8 cellular contexts compared by ENCODE assay signal in the genomic region with DNA sequence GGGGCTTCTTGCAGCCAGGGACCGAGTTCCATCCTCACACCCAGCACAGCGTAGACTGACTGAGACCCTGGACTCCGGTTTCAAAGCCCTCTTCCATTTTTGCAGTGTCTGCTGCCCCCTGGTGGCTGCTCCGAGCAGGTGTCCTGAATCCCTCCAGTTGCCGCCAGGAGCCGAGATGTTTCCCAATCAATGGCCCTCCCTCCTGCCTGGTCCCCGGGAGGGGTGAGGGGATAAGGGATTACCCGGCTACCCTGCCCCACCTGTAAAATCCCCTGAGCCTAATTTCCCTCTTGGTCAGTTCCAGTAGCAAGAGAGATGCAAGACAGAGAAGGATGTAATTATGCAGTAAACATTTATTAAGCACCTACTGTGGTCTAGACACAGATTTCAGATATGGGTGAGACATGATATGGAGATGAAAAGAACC. TPM values are rescaled to one million over a fixed set of nuclear protein-coding genes. Genes with fewer than 3 reads are reported as not detected.
DNase-seq lines count a peak whose midpoint lies in the region; ATAC-seq, FAIRE-seq and TF ChIP-seq lines count a peak whose summit lies in the region.

No MANE protein-coding gene starts in this region.

- ATAC-seq in RWPE2 (ENCODE audit: low read depth) (peak; percentile 74), GM21367 (IDR thresholded peaks at IDR 0.05; ENCODE audit: unreplicated experiment) (no peak)

- no peak overlapping the region for H3K27ac ChIP-seq in RWPE2 (ENCODE audit: poor library complexity, severe bottlenecking)
- no peak overlapping the region for H3K27ac ChIP-seq in ovary
- H3K27ac ChIP-seq in tibial artery, result no peak overlapping the region

- H3K4me3 ChIP-seq in RWPE2 (ENCODE audit: severe bottlenecking) (no peak overlapping the region), ovary (no peak overlapping the region), tibial artery (no peak overlapping the region)

- H3K9me3 ChIP-seq in RWPE2 (ENCODE audit: severe bottlenecking), result no peaks in the 10 kb centered on the region
- no peaks in the 10 kb centered on the region for H3K9me3 ChIP-seq in ovary
- no peaks in the 10 kb centered on the region for H3K9me3 ChIP-seq in tibial artery

- DNase-seq in D721Med (ENCODE audit: insufficient read length, low spot score) (peak; percentile 96), LHCN-M2 (ENCODE audit: low read depth) (peak; percentile 40), RWPE2 (ENCODE audit: low spot score) (peak; percentile 74), germinal center (ENCODE audit: low spot score) (peak; percentile 86), ovary (peak; percentile 40 to 78 (median 64)), tibial artery (peak; percentile 59 to 79)
- DNase-seq in activated gamma-delta T cell treated with anti-CD3 and anti-CD28 coated beads, Interleukin-2, amount 50 U/mL, for 16 hours (ENCODE audit: low read depth), result peak; percentile 66

- H3K27me3 ChIP-seq in RWPE2 (ENCODE audit: insufficient read depth, poor library complexity, severe bottlenecking) (no peaks in the 10 kb centered on the region), ovary (no peaks in the 10 kb centered on the region), tibial artery (peaks cover 0 to 31% of the 10 kb centered on the region in 2 donors)

- TF ChIP-seq CTCF in D721Med (IDR thresholded peaks at IDR 0.05; ENCODE audit: insufficient read depth, missing control alignments) (peak; percentile 93), RWPE2 (IDR thresholded peaks at IDR 0.05; ENCODE audit: poor library complexity, severe bottlenecking) (peak; percentile 96), ovary (IDR thresholded peaks at IDR 0.05) (peak; percentile 29 to 56 (median 50)), tibial artery (IDR thresholded peaks at IDR 0.05) (peak; percentile 80 to 85)

- WGBS in ovary, 3 donors, result 0 to 1% (median 0%) methylated on average over 8 of the region's 8 CpGs

- no peaks in the 10 kb centered on the region for H3K36me3 ChIP-seq in RWPE2 (ENCODE audit: low read depth)
- no peaks in the 10 kb centered on the region for H3K36me3 ChIP-seq in ovary
- no peaks in the 10 kb centered on the region for H3K36me3 ChIP-seq in tibial artery

- no peak for TF ChIP-seq EP300 in ovary (IDR thresholded peaks at IDR 0.05)

- FAIRE-seq in D721Med (lab: Jason Lieb, UNC), result no peak

- H3K4me1 ChIP-seq in RWPE2 (ENCODE audit: insufficient read depth, poor library complexity, severe bottlenecking) (no peaks in the 10 kb centered on the region), ovary (ENCODE audit: insufficient read depth) (no peaks in the 10 kb centered on the region), tibial artery (no peaks in the 10 kb centered on the region)

- intact Hi-C loops in ovary (cut with DNase I), result no loop called here
- intact Hi-C loops in tibial artery (cut with DNase I; ENCODE audit: low total_unique reads), result no loop called here

- no peak for TF ChIP-seq POLR2A in ovary (IDR thresholded peaks at IDR 0.05)

RNA-seq across cellular contexts. Expression of a gene that starts 55.0 kb away (rescaled TPM):
- total RNA-seq in LHCN-M2 (2014; rRNA removed) (14.5 and 19.7 TPM in 2 replicates), ovary (10 to 100 TPM in 5 of 7 donors, 1 to 10 TPM in 2; 7.6 to 26.5 (median 19.2) TPM)
- 8.5 TPM for polyA plus RNA-seq in LHCN-M2 (2012)
- 10 to 100 TPM in 1 of 2 donors, 1 to 10 TPM in 1; 1.8 to 18.6 TPM for polyA plus RNA-seq in ovary

Comparison
In these comparisons a context has a peak if more than half of its experiments do, and no peak if none do; other contexts are left out.
1. DNase-seq: peak in every context shown above with its lines; median percentile 96 in D721Med; 86 in germinal center; 74 in RWPE2; 69 in tibial artery; 66 in activated gamma-delta T cell treated with anti-CD3 and anti-CD28 coated beads, Interleukin-2, amount 50 U/mL, for 16 hours; 64 in ovary; 40 in LHCN-M2.